In genomic region chr2:170766693-170767092, GRCh38 we compare ENCODE assay signal across 18 cellular contexts. TPM values are rescaled to one million over a fixed set of nuclear protein-coding genes. Genes with fewer than 3 reads are reported as not detected.
A peak's percentile ranks its signal among the peaks of the same experiment; 100 is the strongest.
DNase-seq lines count a peak whose midpoint lies in the region; ATAC-seq and TF ChIP-seq lines count a peak whose summit lies in the region.
"Had no signal": no experiment of that assay in that cellular context is flagged by ENCODE, and none has a peak within 500 bp of the region (broad histone marks: within the 10 kb centered on the region; RNA-seq: fewer than 3 reads in every experiment).

No MANE protein-coding gene starts in this region.

- ATAC-seq in body of pancreas, result no peak
- ATAC-seq: SK-N-SH treated with all-trans-retinoic acid at 6 μM for 48 hours had no signal

- TF ChIP-seq POLR2A in body of pancreas (IDR thresholded peaks at IDR 0.05), result no peak

- H4K20me1 ChIP-seq in OCI-LY3 (ENCODE audit: insufficient read depth, low read length), result no peaks in the 10 kb centered on the region

- H3K4me3 ChIP-seq in OCI-LY3 (ENCODE audit: low read length), result no peak overlapping the region
- no peak overlapping the region for H3K4me3 ChIP-seq in body of pancreas

- no peak for TF ChIP-seq CTCF in Calu3 (IDR thresholded peaks at IDR 0.05; ENCODE audit: unreplicated experiment)
- TF ChIP-seq CTCF in OCI-LY3 (IDR thresholded peaks at IDR 0.05; ENCODE audit: low read depth, low read length), result no peak
- no peak for TF ChIP-seq CTCF in body of pancreas (IDR thresholded peaks at IDR 0.05)

- H3K27me3 ChIP-seq in OCI-LY3 (ENCODE audit: low read depth, low read length) (peaks cover 7% of the 10 kb centered on the region), body of pancreas (no peaks in the 10 kb centered on the region)

- no peaks in the 10 kb centered on the region for H3K36me3 ChIP-seq in OCI-LY3 (replicated peaks; ENCODE audit: low read depth, low read length)
- no peaks in the 10 kb centered on the region for H3K36me3 ChIP-seq in body of pancreas (replicated peaks in 1 of 2; ENCODE audit: insufficient read depth in 1 of 2, low read depth in 2 of 2)

- CTCF ChIA-PET in Calu3 (lab: Charles Lee), result interaction anchor here (0.6 to 0.7 kb wide), 2 partner anchors 52 to 357 kb away, joined by 3 read pairs; partner anchors contain the start of gene SP5

- WGBS in body of pancreas, 2 donors, result 17 to 23% methylated on average over 4 of the region's 4 CpGs

- no TSS peak for BruUV-seq in Calu3 (replicated peaks; lab: Mats Ljungman, UMichigan)

- H3K4me2 ChIP-seq in OCI-LY3 (ENCODE audit: low read length), result peak overlapping the region; percentile 19

- intact Hi-C loops in Calu3 (cut with micrococcal nuclease; ENCODE audit: unreplicated experiment) (no loop called here), body of pancreas (cut with DNase I) (no loop called here)

- H3K9ac ChIP-seq in OCI-LY3 (ENCODE audit: low read length), result no peak overlapping the region

- H3K9me3 ChIP-seq in OCI-LY3 (ENCODE audit: insufficient read depth, low read length), result no peaks in the 10 kb centered on the region
- H3K9me3 ChIP-seq in body of pancreas, result no peaks in the 10 kb centered on the region

- peak overlapping the region; percentile 38 for H3K27ac Mint-ChIP-seq in Calu3 (ENCODE audit: unreplicated experiment)

- H2AFZ ChIP-seq in OCI-LY3 (ENCODE audit: low read depth, low read length), result 0 out of 2 replicates have a peak overlapping the region, but pooled peaks have one; percentile 12

- H3K4me1 ChIP-seq in OCI-LY3 (ENCODE audit: low read length) (peaks cover 27% of the 10 kb centered on the region), body of pancreas (peaks cover 33% of the 10 kb centered on the region)

- DNase-seq in Calu3 (no peak), DMS79 treated with DMSO at 0.1 percent for 48 hours (lab: John Stamatoyannopoulos, UW) (peak; percentile 72), renal cortical epithelial cell (ENCODE audit: low read depth) (peak; percentile 59), body of pancreas (no peak), 8988T (no peak)
- no peak for DNase-seq in stimulated activated CD4-positive, alpha-beta T cell treated with anti-CD3 and anti-CD28 coated beads, Interleukin-12 subunit alpha, Interleukin-12 subunit beta, amount 100 ng/mL, for 4 hours
- DNase-seq: ACHN, AML-193, GF-D8, MV-4-11, NCI-H1436, NCI-H2029 treated with DMSO at 0.1 percent for 48 hours, NCI-H524 treated with DMSO at 0.1 percent for 48 hours, SHP77, T-helper 1 cell had no signal

- H3K27ac ChIP-seq in OCI-LY3 (ENCODE audit: low read length) (no peak overlapping the region), body of pancreas (no peak overlapping the region)

- H3K36me3 Mint-ChIP-seq in Calu3 (ENCODE audit: insufficient read depth, unreplicated experiment), result peaks cover 21% of the 10 kb centered on the region

- H3K27me3 Mint-ChIP-seq in Calu3 (ENCODE audit: unreplicated experiment), result no peaks in the 10 kb centered on the region

- peak overlapping the region; percentile 17 for H3K4me3 Mint-ChIP-seq in Calu3 (ENCODE audit: low read depth, unreplicated experiment)

- no peaks in the 10 kb centered on the region for H3K9me3 Mint-ChIP-seq in Calu3 (ENCODE audit: low read depth, unreplicated experiment)

- peaks cover 21% of the 10 kb centered on the region for H3K4me1 Mint-ChIP-seq in Calu3 (ENCODE audit: low read depth, unreplicated experiment)

- H3K79me2 ChIP-seq in OCI-LY3 (ENCODE audit: low read length), result no peaks in the 10 kb centered on the region

RNA-seq across cellular contexts. Expression of gene ERICH2, which starts 3.5 kb away (rescaled TPM):
- total RNA-seq in Calu3 (2022), result 1.2 and 2.4 TPM in 2 replicates
- total RNA-seq in renal cortical epithelial cell, result 1.0 TPM in 1 of 2 replicates, not detected in the other
- total RNA-seq in body of pancreas, result not detected

RNA-seq across cellular contexts. Expression of gene GAD1, which starts 50.0 kb away (rescaled TPM):
- 11.2 and 11.5 TPM in 2 replicates for total RNA-seq in Calu3 (2022)
- total RNA-seq in renal cortical epithelial cell, result 11.4 and 19.4 TPM in 2 replicates
- total RNA-seq in body of pancreas, result not detected

RNA-seq across cellular contexts. Expression of gene SP5, which starts 51.6 kb away (rescaled TPM):
- total RNA-seq in Calu3 (2022) (0.73 TPM in 2 replicates), renal cortical epithelial cell (0.10 and 0.69 TPM in 2 replicates), body of pancreas (under 1 TPM in 1 of 2 donors, not detected in 1; 0.78 TPM)
- total RNA-seq: H1 had no signal

Comparison
In these comparisons a context has a peak if more than half of its experiments do, and no peak if none do; other contexts are left out.
1. DNase-seq: peak in DMS79 treated with DMSO at 0.1 percent for 48 hours (single experiment) and renal cortical epithelial cell (single experiment); none in Calu3 (single experiment), stimulated activated CD4-positive, alpha-beta T cell treated with anti-CD3 and anti-CD28 coated beads, Interleukin-12 subunit alpha, Interleukin-12 subunit beta, amount 100 ng/mL, for 4 hours (single experiment), body of pancreas (0 of 4) and 8988T (single experiment).
2. RNA of gene GAD1, which starts 50.0 kb away (total RNA-seq): 11.4 to 19.4 TPM in renal cortical epithelial cell and 11.2 to 11.5 TPM in Calu3; not detected in body of pancreas; every median in the first group is over 10 times any median in the second.